12 cellular contexts compared by ENCODE assay signal in the genomic region with DNA sequence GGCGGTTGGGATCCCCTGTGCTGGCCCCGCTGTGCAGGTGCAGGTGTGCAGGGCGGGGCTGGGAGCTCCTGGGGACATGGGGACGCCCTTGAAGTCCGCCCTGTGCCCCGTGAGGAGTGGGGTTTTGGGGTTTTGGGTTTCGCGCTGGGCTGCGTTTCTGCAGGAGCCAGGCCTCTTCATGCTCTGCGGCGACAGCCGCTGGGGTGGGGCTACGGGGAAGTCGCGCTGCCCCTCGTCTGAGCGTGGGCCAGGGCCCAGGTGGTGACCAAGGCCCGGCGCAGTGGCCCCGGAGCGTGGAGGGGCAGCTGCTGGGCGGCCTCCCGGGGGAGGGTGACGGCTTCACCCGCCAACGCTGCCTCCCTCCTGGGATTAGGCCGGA. TPM values are rescaled to one million over a fixed set of nuclear protein-coding genes. Genes with fewer than 3 reads are reported as not detected.
DNase-seq lines count a peak whose midpoint lies in the region; ATAC-seq and TF ChIP-seq lines count a peak whose summit lies in the region.
"Had no signal": no experiment of that assay in that cellular context is flagged by ENCODE, and none has a peak within 500 bp of the region (broad histone marks: within the 10 kb centered on the region; RNA-seq: fewer than 3 reads in every experiment).

No MANE protein-coding gene starts in this region.

- peak; percentile 45 for ATAC-seq in body of pancreas
- no peak for ATAC-seq in GM18502 (IDR thresholded peaks at IDR 0.05; ENCODE audit: poor library complexity, unreplicated experiment)

- peak overlapping the region in 3 of 4 donors; percentile 67 to 79 (median 76) for H3K27ac ChIP-seq in body of pancreas
- no peak overlapping the region for H3K27ac ChIP-seq in skeletal muscle tissue (ENCODE audit: low read depth, low read length)
- H3K27ac ChIP-seq: HL-60, SK-N-MC had no signal

- H3K9ac ChIP-seq in ES-I3 (ENCODE audit: low read depth, low read length): peak overlapping the region; percentile 69; the same call in 1 of the 2 replicates
- peak overlapping the region; percentile 23 to 73 (median 68) for H3K9ac ChIP-seq in skeletal muscle tissue (ENCODE audit: low read depth in 1 of 3, low read length in 3 of 3)

- peaks cover 8% of the 10 kb centered on the region for H3K4me1 ChIP-seq in ES-I3 (ENCODE audit: insufficient read depth, low read length)
- peaks cover 8% of the 10 kb centered on the region for H3K4me1 ChIP-seq in body of pancreas
- peaks cover 0 to 8% (median 5%) of the 10 kb centered on the region in 3 donors for H3K4me1 ChIP-seq in skeletal muscle tissue (ENCODE audit: control insufficient read depth in 3 of 3, insufficient read depth in 3 of 3, low read length in 3 of 3)

- no peaks in the 10 kb centered on the region for H3K9me3 ChIP-seq in ES-I3 (ENCODE audit: control insufficient read depth, insufficient read depth, low read length)
- no peaks in the 10 kb centered on the region for H3K9me3 ChIP-seq in body of pancreas
- H3K9me3 ChIP-seq in skeletal muscle tissue (ENCODE audit: control insufficient read depth in 3 of 3, low read length in 3 of 3): no peaks in the 10 kb centered on the region

- no peaks in the 10 kb centered on the region for H3K36me3 ChIP-seq in ES-I3 (ENCODE audit: insufficient read depth, low read length)
- H3K36me3 ChIP-seq in body of pancreas (replicated peaks in 1 of 2; ENCODE audit: insufficient read depth in 1 of 2, low read depth in 2 of 2): no peaks in the 10 kb centered on the region
- H3K36me3 ChIP-seq in skeletal muscle tissue (ENCODE audit: control insufficient read depth in 3 of 3, insufficient read depth in 3 of 3, low read length in 3 of 3): peaks cover 0 to 5% (median 3%) of the 10 kb centered on the region in 3 donors

- no peak for TF ChIP-seq CTCF in body of pancreas (IDR thresholded peaks at IDR 0.05)

- H3K27me3 ChIP-seq in body of pancreas (no peaks in the 10 kb centered on the region), skeletal muscle tissue (ENCODE audit: control insufficient read depth in 3 of 3, insufficient read depth in 3 of 3, low read length in 3 of 3) (peaks cover 31 to 50% (median 37%) of the 10 kb centered on the region in 3 donors)

- WGBS in body of pancreas, 2 donors: 3 to 17% methylated on average over 12 to 24 of the region's 27 CpGs

- TF ChIP-seq POLR2A in body of pancreas (IDR thresholded peaks at IDR 0.05): no peak

- H3K4me3 ChIP-seq in body of pancreas (peak overlapping the region in 1 of 2 donors; percentile 51), iPS-11a (ENCODE audit: low read depth, low read length) (peak overlapping the region; percentile 8), skeletal muscle tissue (ENCODE audit: low read length in 3 of 3) (peak overlapping the region in 2 of 3 donors; percentile 63 to 71)
- H3K4me3 ChIP-seq: SK-N-MC had no signal

- intact Hi-C loops in body of pancreas (cut with DNase I): no loop called here

- DNase-seq in body of pancreas (peak in 2 of 4 donors; percentile 18 to 33), AML-193 (lab: John Stamatoyannopoulos, UW) (no peak), SIG-M5 treated with dmso at 0.1 percent for 504 hours (lab: John Stamatoyannopoulos, UW; ENCODE audit: unreplicated experiment) (no peak)
- DNase-seq in activated CD4-positive, alpha-beta T cell treated with anti-CD3 and anti-CD28 coated beads, Interleukin-2, amount 50 U/mL, for 48 hours: no peak
- DNase-seq: DMS 273 treated with DMSO at 0.1 percent for 48 hours, NCI-H187 had no signal

RNA-seq across cellular contexts. Expression of a gene that starts 47.8 kb away (rescaled TPM):
- total RNA-seq in body of pancreas: not detected
- total RNA-seq in skeletal muscle tissue: under 0.01 TPM
